8 cellular contexts compared by ENCODE assay signal in the genomic region with DNA sequence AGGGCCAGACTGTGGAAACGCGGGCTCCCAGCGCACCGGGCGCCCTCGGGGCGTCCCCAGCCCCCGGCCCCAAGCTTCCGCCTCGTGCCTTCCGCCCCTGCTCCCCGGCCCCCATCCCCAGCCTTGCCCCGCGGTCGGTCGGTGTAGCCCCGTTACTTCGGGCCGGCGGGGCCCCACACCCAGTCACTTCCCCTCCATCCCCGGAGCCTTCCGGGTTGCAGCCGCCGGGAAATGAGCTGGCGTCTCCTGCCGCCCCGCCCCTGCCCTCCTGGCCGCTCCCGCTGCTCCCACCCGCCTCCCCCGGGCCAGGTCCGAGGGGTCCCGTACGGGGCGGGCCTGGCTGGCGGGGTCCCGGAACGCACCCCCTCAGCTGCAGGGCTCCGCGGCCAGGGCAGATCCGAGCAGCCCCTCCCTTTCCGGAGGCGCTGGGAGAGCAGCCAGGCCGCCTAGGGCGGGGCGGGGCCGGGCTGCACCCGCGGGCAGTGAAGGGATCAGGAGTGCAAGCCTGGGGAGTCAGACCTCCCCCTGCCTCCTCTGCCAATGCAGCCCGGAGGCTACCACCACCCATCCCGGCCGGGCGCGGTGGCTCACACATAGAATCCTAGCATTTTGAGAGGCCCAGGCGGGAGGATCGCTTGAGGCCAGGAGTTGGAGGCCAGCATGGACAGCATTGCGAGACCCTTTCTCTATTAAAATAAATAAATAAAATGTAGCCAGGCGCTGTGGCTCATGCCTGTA. TPM values are rescaled to one million over a fixed set of nuclear protein-coding genes. Genes with fewer than 3 reads are reported as not detected.
A peak's percentile ranks its signal among the peaks of the same experiment; 100 is the strongest.
DNase-seq lines count a peak whose midpoint lies in the region; ATAC-seq, FAIRE-seq and TF ChIP-seq lines count a peak whose summit lies in the region.

No MANE protein-coding gene starts in this region.

- H3K27ac Mint-ChIP-seq in T-helper 17 cell (peak overlapping the region; percentile 98), astrocyte (ENCODE audit: unreplicated experiment) (no peak overlapping the region)

- ATAC-seq in GM21515 (IDR thresholded peaks at IDR 0.05; ENCODE audit: unreplicated experiment): peak; percentile 45
- peak; percentile 39 for ATAC-seq in T-helper 17 cell

- H3K4me1 Mint-ChIP-seq in T-helper 17 cell (peaks cover 27% of the 10 kb centered on the region), astrocyte (ENCODE audit: low read depth, unreplicated experiment) (peaks cover 12% of the 10 kb centered on the region)

- H3K27ac ChIP-seq in astrocyte (ENCODE audit: low read depth, low read length) (no peak overlapping the region), rectal smooth muscle tissue (ENCODE audit: low read depth, low read length) (peak overlapping the region; percentile 74)

- H3K4me1 ChIP-seq in astrocyte (ENCODE audit: insufficient read depth, low read length) (peaks cover 17% of the 10 kb centered on the region), rectal smooth muscle tissue (ENCODE audit: control insufficient read depth, insufficient read depth, low read length) (peaks cover 5% of the 10 kb centered on the region)

- no peak overlapping the region for H2AFZ ChIP-seq in astrocyte (ENCODE audit: low read depth, low read length)

- DNase-seq in EH (ENCODE audit: low read depth): peak; percentile 79
- peak; percentile 51 to 63 (median 62) for DNase-seq in T-helper 17 cell
- DNase-seq in astrocyte (ENCODE audit: low read depth): peak; percentile 36
- peak; percentile 88 for DNase-seq in hepatic stellate cell (ENCODE audit: low spot score)
- no peak for DNase-seq in DMS114 treated with DMSO at 0.1 percent for 48 hours (lab: John Stamatoyannopoulos, UW; ENCODE audit: unreplicated experiment)

- H3K27me3 ChIP-seq in astrocyte (ENCODE audit: insufficient read depth, low read length) (no peaks in the 10 kb centered on the region), rectal smooth muscle tissue (ENCODE audit: control insufficient read depth, insufficient read depth, low read length) (no peaks in the 10 kb centered on the region)

- H3K4me2 ChIP-seq in astrocyte (ENCODE audit: low read length): peak overlapping the region; percentile 93

- H3K4me3 ChIP-seq in astrocyte (ENCODE audit: insufficient read depth, low read depth, low read length) (peak overlapping the region; percentile 70), rectal smooth muscle tissue (ENCODE audit: low read length) (peak overlapping the region; percentile 71)

- no peak for TF ChIP-seq RAD21 in Ishikawa (IDR thresholded peaks at IDR 0.05; ENCODE audit: low read depth)

- peak; percentile 31; the same call in 1 of the 2 replicates for TF ChIP-seq EP300 in Ishikawa (IDR thresholded peaks at IDR 0.05; ENCODE audit: borderline replicate concordance)

- H3K36me3 Mint-ChIP-seq in T-helper 17 cell (ENCODE audit: low read depth): peaks cover 3% of the 10 kb centered on the region
- H3K36me3 Mint-ChIP-seq in astrocyte (ENCODE audit: low read depth, unreplicated experiment): peaks cover 2% of the 10 kb centered on the region

- no peak for FAIRE-seq in astrocyte (lab: Jason Lieb, UNC)

- no peaks in the 10 kb centered on the region for H3K9me3 Mint-ChIP-seq in astrocyte (ENCODE audit: unreplicated experiment)

- H3K9me3 ChIP-seq in T-helper 17 cell (ENCODE audit: control insufficient read depth, low read length, poor library complexity, severe bottlenecking) (no peaks in the 10 kb centered on the region), astrocyte (ENCODE audit: insufficient read depth, low read depth, low read length) (no peaks in the 10 kb centered on the region)

- peak overlapping the region; percentile 89 for H3K4me3 Mint-ChIP-seq in T-helper 17 cell
- peak overlapping the region; percentile 85 for H3K4me3 Mint-ChIP-seq in astrocyte (ENCODE audit: unreplicated experiment)

- peaks cover 38% of the 10 kb centered on the region for H4K20me1 ChIP-seq in astrocyte (ENCODE audit: insufficient read depth, low read length)

- peaks cover 31% of the 10 kb centered on the region for H3K79me2 ChIP-seq in astrocyte (ENCODE audit: insufficient read depth, low read length)

- H3K36me3 ChIP-seq in astrocyte (ENCODE audit: insufficient read depth, low read length): peaks cover 4% of the 10 kb centered on the region
- no peaks in the 10 kb centered on the region for H3K36me3 ChIP-seq in rectal smooth muscle tissue (ENCODE audit: control insufficient read depth, insufficient read depth, low read length)

- H3K27me3 Mint-ChIP-seq in T-helper 17 cell (no peaks in the 10 kb centered on the region), astrocyte (ENCODE audit: low read depth, unreplicated experiment) (no peaks in the 10 kb centered on the region)

- peak overlapping the region; percentile 74 for H3K9ac ChIP-seq in astrocyte (ENCODE audit: low read length)
- H3K9ac ChIP-seq in rectal smooth muscle tissue (ENCODE audit: low read length): no peak overlapping the region

- no peak for TF ChIP-seq CTCF in astrocyte (IDR thresholded peaks at IDR 0.05; ENCODE audit: insufficient read depth, low read depth, low read length)

TF ChIP-seq in Ishikawa, 13 proteins besides CTCF, POLR2A, EP300 and RAD21:
- TF ChIP-seq, protein P1, sequence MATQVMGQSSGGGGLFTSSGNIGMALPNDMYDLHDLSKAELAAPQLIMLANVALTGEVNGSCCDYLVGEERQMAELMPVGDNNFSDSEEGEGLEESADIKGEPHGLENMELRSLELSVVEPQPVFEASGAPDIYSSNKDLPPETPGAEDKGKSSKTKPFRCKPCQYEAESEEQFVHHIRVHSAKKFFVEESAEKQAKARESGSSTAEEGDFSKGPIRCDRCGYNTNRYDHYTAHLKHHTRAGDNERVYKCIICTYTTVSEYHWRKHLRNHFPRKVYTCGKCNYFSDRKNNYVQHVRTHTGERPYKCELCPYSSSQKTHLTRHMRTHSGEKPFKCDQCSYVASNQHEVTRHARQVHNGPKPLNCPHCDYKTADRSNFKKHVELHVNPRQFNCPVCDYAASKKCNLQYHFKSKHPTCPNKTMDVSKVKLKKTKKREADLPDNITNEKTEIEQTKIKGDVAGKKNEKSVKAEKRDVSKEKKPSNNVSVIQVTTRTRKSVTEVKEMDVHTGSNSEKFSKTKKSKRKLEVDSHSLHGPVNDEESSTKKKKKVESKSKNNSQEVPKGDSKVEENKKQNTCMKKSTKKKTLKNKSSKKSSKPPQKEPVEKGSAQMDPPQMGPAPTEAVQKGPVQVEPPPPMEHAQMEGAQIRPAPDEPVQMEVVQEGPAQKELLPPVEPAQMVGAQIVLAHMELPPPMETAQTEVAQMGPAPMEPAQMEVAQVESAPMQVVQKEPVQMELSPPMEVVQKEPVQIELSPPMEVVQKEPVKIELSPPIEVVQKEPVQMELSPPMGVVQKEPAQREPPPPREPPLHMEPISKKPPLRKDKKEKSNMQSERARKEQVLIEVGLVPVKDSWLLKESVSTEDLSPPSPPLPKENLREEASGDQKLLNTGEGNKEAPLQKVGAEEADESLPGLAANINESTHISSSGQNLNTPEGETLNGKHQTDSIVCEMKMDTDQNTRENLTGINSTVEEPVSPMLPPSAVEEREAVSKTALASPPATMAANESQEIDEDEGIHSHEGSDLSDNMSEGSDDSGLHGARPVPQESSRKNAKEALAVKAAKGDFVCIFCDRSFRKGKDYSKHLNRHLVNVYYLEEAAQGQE (IDR thresholded peaks at IDR 0.05; ENCODE audit: low read depth): no peak
- TF ChIP-seq YY1 (IDR thresholded peaks at IDR 0.05; ENCODE audit: low read depth) (no peak), ZBTB7A (IDR thresholded peaks at IDR 0.05; ENCODE audit: low read depth) (peak; percentile 59; the same call in 1 of the 2 replicates), NFIC (IDR thresholded peaks at IDR 0.05) (peak; percentile 69; the same call in 1 of the 2 replicates), TCF12 (IDR thresholded peaks at IDR 0.05; ENCODE audit: low read depth) (peak; percentile 50; the same call in 1 of the 2 replicates)
- TF ChIP-seq, protein P2, sequence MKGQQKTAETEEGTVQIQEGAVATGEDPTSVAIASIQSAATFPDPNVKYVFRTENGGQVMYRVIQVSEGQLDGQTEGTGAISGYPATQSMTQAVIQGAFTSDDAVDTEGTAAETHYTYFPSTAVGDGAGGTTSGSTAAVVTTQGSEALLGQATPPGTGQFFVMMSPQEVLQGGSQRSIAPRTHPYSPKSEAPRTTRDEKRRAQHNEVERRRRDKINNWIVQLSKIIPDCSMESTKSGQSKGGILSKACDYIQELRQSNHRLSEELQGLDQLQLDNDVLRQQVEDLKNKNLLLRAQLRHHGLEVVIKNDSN (IDR thresholded peaks at IDR 0.05): 0 out of 2 replicates have a peak, but pooled peaks have one; percentile 1

RNA-seq across cellular contexts. Expression of a gene that starts 0.7 kb away (rescaled TPM):
- total RNA-seq in T-helper 17 cell (100 to 1,000 TPM; 185 to 220 TPM), astrocyte (170 and 175 TPM in 2 replicates)

RNA-seq across cellular contexts. Expression of a gene that starts 33.2 kb away (rescaled TPM):
- 10 to 100 TPM; 38.5 to 42.7 TPM for total RNA-seq in T-helper 17 cell
- 106 and 111 TPM in 2 replicates for total RNA-seq in astrocyte

RNA-seq across cellular contexts. Expression of a gene that starts 33.5 kb away (rescaled TPM):
- total RNA-seq in T-helper 17 cell: 100 to 1,000 TPM; 170 to 175 TPM
- 167 and 176 TPM in 2 replicates for total RNA-seq in astrocyte

RNA-seq across cellular contexts. Expression of a gene that starts 49.5 kb away (rescaled TPM):
- total RNA-seq in T-helper 17 cell: 10 to 100 TPM; 29.2 to 37.7 TPM
- total RNA-seq in astrocyte: 185 and 198 TPM in 2 replicates
